Comparison of ENCODE assay signal across 16 cellular contexts in genomic region chr14:104161601-104162367, GRCh38. TPM values are rescaled to one million over a fixed set of nuclear protein-coding genes. Genes with fewer than 3 reads are reported as not detected.
"Had no signal": no experiment of that assay in that cellular context is flagged by ENCODE, and none has a peak within 500 bp of the region (broad histone marks: within the 10 kb centered on the region; RNA-seq: fewer than 3 reads in every experiment).

No MANE protein-coding gene starts in this region.

- H3K27ac Mint-ChIP-seq: activated naive CD4-positive, alpha-beta T cell treated with anti-CD3 and anti-CD28 coated beads, Interleukin-2, amount 50 U/mL, for 72 hours; activated T-cell treated with anti-CD3 and anti-CD28 coated beads, Interleukin-2, amount 50 U/mL, for 72 hours; natural killer cell; stimulated activated naive B cell treated with anti-CD40 and anti-IgM and Interleukin-4, amounts not matched to agents 10 μg/mL and 1 μg/mL and 100 μg/mL, for 72 hours had no signal

- H3K36me3 ChIP-seq: adrenal gland, breast epithelium, thoracic aorta, upper lobe of right lung had no signal

- DNase-seq: activated CD4-positive, alpha-beta T cell treated with anti-CD3 and anti-CD28 coated beads, Interleukin-2, amount 50 U/mL, for 4 hours; activated gamma-delta T cell; activated T-cell treated with anti-CD3 and anti-CD28 coated beads, Interleukin-2, amount 50 U/mL, for 72 hours; adrenal gland; natural killer cell; nucleus accumbens; retina; spleen; stimulated activated naive B cell treated with anti-CD40 and anti-IgM and Interleukin-4, amounts not matched to agents 10 μg/mL and 1 μg/mL and 100 μg/mL, for 72 hours; upper lobe of right lung had no signal

- H3K27ac ChIP-seq: adrenal gland, breast epithelium, coronary artery, spleen, thoracic aorta, upper lobe of right lung had no signal

- H3K9me3 ChIP-seq: adrenal gland, breast epithelium, spleen, thoracic aorta, upper lobe of right lung had no signal

- H3K27me3 Mint-ChIP-seq: stimulated activated naive B cell treated with anti-CD40 and anti-IgM and Interleukin-4, amounts not matched to agents 10 μg/mL and 1 μg/mL and 100 μg/mL, for 72 hours had no signal

- H3K4me3 ChIP-seq: adrenal gland, breast epithelium, coronary artery, lung, spleen, thoracic aorta, upper lobe of right lung had no signal

- ATAC-seq: activated naive CD4-positive, alpha-beta T cell treated with anti-CD3 and anti-CD28 coated beads, Interleukin-2, amount 50 U/mL, for 72 hours; activated T-cell treated with anti-CD3 and anti-CD28 coated beads, Interleukin-2, amount 50 U/mL, for 72 hours; left lobe of liver; natural killer cell; stimulated activated naive B cell treated with anti-CD40 and anti-IgM and Interleukin-4, amounts not matched to agents 10 μg/mL and 1 μg/mL and 100 μg/mL, for 72 hours; upper lobe of right lung had no signal

- H3K4me3 Mint-ChIP-seq: activated T-cell treated with anti-CD3 and anti-CD28 coated beads, Interleukin-2, amount 50 U/mL, for 72 hours; natural killer cell; stimulated activated naive B cell treated with anti-CD40 and anti-IgM and Interleukin-4, amounts not matched to agents 10 μg/mL and 1 μg/mL and 100 μg/mL, for 72 hours had no signal

- H3K4me1 Mint-ChIP-seq: natural killer cell; stimulated activated naive B cell treated with anti-CD40 and anti-IgM and Interleukin-4, amounts not matched to agents 10 μg/mL and 1 μg/mL and 100 μg/mL, for 72 hours had no signal

- H3K27me3 ChIP-seq: adrenal gland, breast epithelium, spleen, upper lobe of right lung had no signal

- H3K4me1 ChIP-seq: adrenal gland, breast epithelium, upper lobe of right lung had no signal

- H3K36me3 Mint-ChIP-seq: activated naive CD4-positive, alpha-beta T cell treated with anti-CD3 and anti-CD28 coated beads, Interleukin-2, amount 50 U/mL, for 72 hours; natural killer cell; stimulated activated naive B cell treated with anti-CD40 and anti-IgM and Interleukin-4, amounts not matched to agents 10 μg/mL and 1 μg/mL and 100 μg/mL, for 72 hours had no signal

- H3K9me3 Mint-ChIP-seq: activated naive CD4-positive, alpha-beta T cell treated with anti-CD3 and anti-CD28 coated beads, Interleukin-2, amount 50 U/mL, for 72 hours; activated T-cell treated with anti-CD3 and anti-CD28 coated beads, Interleukin-2, amount 50 U/mL, for 72 hours; natural killer cell; stimulated activated naive B cell treated with anti-CD40 and anti-IgM and Interleukin-4, amounts not matched to agents 10 μg/mL and 1 μg/mL and 100 μg/mL, for 72 hours had no signal

RNA-seq across cellular contexts. Expression of gene KIF26A, which starts 23.4 kb away (rescaled TPM):
- total RNA-seq: natural killer cell had no signal
